ENCODE assay signal across 1 cellular context in genomic region chr20:53621482-53622246, GRCh38.
TF ChIP-seq lines count a peak whose summit lies in the region.

No MANE protein-coding gene starts in this region.

TF ChIP-seq in HepG2, 621 proteins besides CTCF, POLR2A, EP300 and RAD21 (continued from another document):
- 0 out of 2 replicates have a peak, but pooled peaks have one; percentile 50 for TF ChIP-seq ZNF580 (CRISPR knock-in tag; IDR thresholded peaks at IDR 0.05; ENCODE audit: borderline replicate concordance, low read depth)
- TF ChIP-seq ATF5 (CRISPR knock-in tag; IDR thresholded peaks at IDR 0.05; ENCODE audit: low read depth) = no peak
- TF ChIP-seq HIC2 (CRISPR knock-in tag; IDR thresholded peaks at IDR 0.05; ENCODE audit: low read depth) = peak; percentile 24; the same call in 1 of the 2 replicates
- no peak for TF ChIP-seq ERF (CRISPR knock-in tag; IDR thresholded peaks at IDR 0.05)
- peak; percentile 70 for TF ChIP-seq NFKBIZ (CRISPR knock-in tag; IDR thresholded peaks at IDR 0.05)
- peak; percentile 19 for TF ChIP-seq YY1 (IDR thresholded peaks at IDR 0.05; ENCODE audit: insufficient read depth, insufficient replicate concordance, low read depth, low read length)
- TF ChIP-seq ZNF619 (CRISPR knock-in tag; IDR thresholded peaks at IDR 0.05) = 0 out of 2 replicates have a peak, but pooled peaks have one; percentile 52
- TF ChIP-seq DNMT3B (CRISPR knock-in tag; conservative IDR thresholded peaks at IDR 0.05) = no peak
- TF ChIP-seq NR3C1 (CRISPR knock-in tag; IDR thresholded peaks at IDR 0.05) = no peak
- peak; percentile 39; the same call in 1 of the 2 replicates for TF ChIP-seq ELF3 (CRISPR knock-in tag; IDR thresholded peaks at IDR 0.05)
- no peak for TF ChIP-seq ZNF138 (CRISPR knock-in tag; IDR thresholded peaks at IDR 0.05; ENCODE audit: low read depth)
- peak; percentile 21; the same call in 1 of the 2 replicates for TF ChIP-seq YEATS2 (CRISPR knock-in tag; IDR thresholded peaks at IDR 0.05; ENCODE audit: borderline replicate concordance)
- no peak for TF ChIP-seq ESRRA (CRISPR knock-in tag; IDR thresholded peaks at IDR 0.05; ENCODE audit: low read depth)
- TF ChIP-seq ZSCAN25 (CRISPR knock-in tag; IDR thresholded peaks at IDR 0.05) = 0 out of 2 replicates have a peak, but pooled peaks have one; percentile 28
- peak; percentile 65 for TF ChIP-seq HDAC1 (CRISPR knock-in tag; IDR thresholded peaks at IDR 0.05)
- TF ChIP-seq ZNF282 (IDR thresholded peaks at IDR 0.05; ENCODE audit: partially characterized antibody) = no peak
- peak; percentile 66; the same call in 1 of the 2 replicates for TF ChIP-seq PRDM10 (CRISPR knock-in tag; IDR thresholded peaks at IDR 0.05; ENCODE audit: low read depth)
- TF ChIP-seq YEATS4 (CRISPR knock-in tag; IDR thresholded peaks at IDR 0.05; ENCODE audit: borderline replicate concordance) = peak; percentile 1; the same call in 1 of the 2 replicates
- 0 out of 2 replicates have a peak, but pooled peaks have one; percentile 54 for TF ChIP-seq ZNF572 (CRISPR knock-in tag; IDR thresholded peaks at IDR 0.05)
- TF ChIP-seq ARNT2 (CRISPR knock-in tag; IDR thresholded peaks at IDR 0.05; ENCODE audit: low read depth) = 0 out of 2 replicates have a peak, but pooled peaks have one; percentile 22
- no peak for TF ChIP-seq ZNF12 (CRISPR knock-in tag; IDR thresholded peaks at IDR 0.05)
- TF ChIP-seq SOX5 (CRISPR knock-in tag; IDR thresholded peaks at IDR 0.05; ENCODE audit: borderline replicate concordance) = peak; percentile 32; the same call in 1 of the 2 replicates
- TF ChIP-seq ZNF644 (CRISPR knock-in tag; IDR thresholded peaks at IDR 0.05; ENCODE audit: low read depth) = peak; percentile 38; the same call in 1 of the 2 replicates
- peak; percentile 57; the same call in 1 of the 2 replicates for TF ChIP-seq ZBTB38 (CRISPR knock-in tag; IDR thresholded peaks at IDR 0.05)
- 0 out of 2 replicates have a peak, but pooled peaks have one; percentile 20 for TF ChIP-seq BCL3 (CRISPR knock-in tag; IDR thresholded peaks at IDR 0.05)
- peak; percentile 23; the same call in 1 of the 2 replicates for TF ChIP-seq PATZ1 (CRISPR knock-in tag; IDR thresholded peaks at IDR 0.05)
- TF ChIP-seq ZBTB43 (CRISPR knock-in tag; conservative IDR thresholded peaks at IDR 0.05) = 0 out of 2 replicates have a peak, but pooled peaks have one; percentile 3
